ENCODE assay signal across 28 cellular contexts in genomic region chr4:4754641-4755040, GRCh38.
"Had no signal": no experiment of that assay in that cellular context is flagged by ENCODE, and none has a peak within 500 bp of the region (broad histone marks: within the 10 kb centered on the region; RNA-seq: fewer than 3 reads in every experiment).

No MANE protein-coding gene starts in this region.

- H3K36me3 ChIP-seq: colonic mucosa, gastroesophageal sphincter, ovary, sigmoid colon, vagina had no signal

- H3K4me1 Mint-ChIP-seq: activated B cell treated with CpG ODN at 0.5 μM for 24 hours; activated T-helper 17 cell treated with anti-CD3 and anti-CD28 coated beads, Interleukin-2, amount 50 U/mL, for 72 hours; stimulated activated effector memory CD8-positive, alpha-beta T cell treated with anti-CD3 and anti-CD28 coated beads, Interleukin-12 subunit alpha, Interleukin-12 subunit beta, amount 100 ng/mL, for 72 hours had no signal

- H3K4me3 ChIP-seq: body of pancreas, colonic mucosa, gastroesophageal sphincter, ovary, sigmoid colon, vagina had no signal

- H3K36me3 Mint-ChIP-seq: activated naive CD4-positive, alpha-beta T cell treated with anti-CD3 and anti-CD28 coated beads, Interleukin-2, amount 50 U/mL, for 72 hours; stimulated activated effector memory CD8-positive, alpha-beta T cell treated with anti-CD3 and anti-CD28 coated beads, Interleukin-12 subunit alpha, Interleukin-12 subunit beta, amount 100 ng/mL, for 72 hours; type B pancreatic cell had no signal

- H3K4me1 ChIP-seq: body of pancreas, colonic mucosa, gastroesophageal sphincter, sigmoid colon had no signal

- ATAC-seq: activated CD8-positive, alpha-beta T cell treated with anti-CD3 and anti-CD28 coated beads for 36 hours; activated naive CD4-positive, alpha-beta T cell treated with anti-CD3 and anti-CD28 coated beads, Interleukin-2, amount 50 U/mL, for 72 hours; activated T-cell treated with anti-CD3 and anti-CD28 coated beads, Interleukin-2, amount 50 U/mL, for 4 hours; activated T-helper 17 cell treated with anti-CD3 and anti-CD28 coated beads, Interleukin-2, amount 50 U/mL, for 72 hours; body of pancreas; gastroesophageal sphincter; left colon; stimulated activated effector memory CD8-positive, alpha-beta T cell treated with anti-CD3 and anti-CD28 coated beads, Interleukin-12 subunit alpha, Interleukin-12 subunit beta, amount 100 ng/mL, for 72 hours; T-helper 17 cell had no signal

- H3K9me3 ChIP-seq: body of pancreas, colonic mucosa, gastroesophageal sphincter, ovary, sigmoid colon, vagina had no signal

- H3K9me3 Mint-ChIP-seq: activated B cell treated with CpG ODN at 0.5 μM for 24 hours; activated CD8-positive, alpha-beta T cell treated with anti-CD3 and anti-CD28 coated beads for 36 hours; activated naive CD4-positive, alpha-beta T cell treated with anti-CD3 and anti-CD28 coated beads, Interleukin-2, amount 50 U/mL, for 72 hours; activated T-cell treated with anti-CD3 and anti-CD28 coated beads, Interleukin-2, amount 50 U/mL, for 4 hours; nephron; stimulated activated effector memory CD8-positive, alpha-beta T cell treated with anti-CD3 and anti-CD28 coated beads, Interleukin-12 subunit alpha, Interleukin-12 subunit beta, amount 100 ng/mL, for 72 hours; stimulated activated naive CD8-positive, alpha-beta T cell treated with anti-CD3 and anti-CD28 coated beads, Interleukin-15, Interleukin-2, amounts not matched to agents 100 ng/mL and 50 ng/mL, for 24 hours; type B pancreatic cell had no signal

- H3K27ac Mint-ChIP-seq: activated B cell treated with CpG ODN at 0.5 μM for 24 hours; activated CD8-positive, alpha-beta T cell treated with anti-CD3 and anti-CD28 coated beads for 36 hours; activated naive CD4-positive, alpha-beta T cell treated with anti-CD3 and anti-CD28 coated beads, Interleukin-2, amount 50 U/mL, for 72 hours; activated T-helper 17 cell treated with anti-CD3 and anti-CD28 coated beads, Interleukin-2, amount 50 U/mL, for 72 hours; progenitor cell of endocrine pancreas; stimulated activated effector memory CD8-positive, alpha-beta T cell treated with anti-CD3 and anti-CD28 coated beads, Interleukin-12 subunit alpha, Interleukin-12 subunit beta, amount 100 ng/mL, for 72 hours; stimulated activated naive CD8-positive, alpha-beta T cell treated with anti-CD3 and anti-CD28 coated beads, Interleukin-15, Interleukin-2, amounts not matched to agents 100 ng/mL and 50 ng/mL, for 24 hours; T-helper 17 cell had no signal

- H3K4me3 Mint-ChIP-seq: activated B cell treated with CpG ODN at 0.5 μM for 24 hours; activated CD8-positive, alpha-beta T cell treated with anti-CD3 and anti-CD28 coated beads for 36 hours; activated T-cell treated with anti-CD3 and anti-CD28 coated beads, Interleukin-2, amount 50 U/mL, for 4 hours; activated T-helper 17 cell treated with anti-CD3 and anti-CD28 coated beads, Interleukin-2, amount 50 U/mL, for 72 hours; stimulated activated effector memory CD8-positive, alpha-beta T cell treated with anti-CD3 and anti-CD28 coated beads, Interleukin-12 subunit alpha, Interleukin-12 subunit beta, amount 100 ng/mL, for 72 hours; stimulated activated naive CD8-positive, alpha-beta T cell treated with anti-CD3 and anti-CD28 coated beads, Interleukin-15, Interleukin-2, amounts not matched to agents 100 ng/mL and 50 ng/mL, for 24 hours; T-helper 17 cell; type B pancreatic cell had no signal

- H3K27ac ChIP-seq: body of pancreas, colonic mucosa, gastroesophageal sphincter, ovary, sigmoid colon, vagina had no signal

- DNase-seq: activated B cell treated with CpG ODN at 0.5 μM for 24 hours; activated CD4-positive, alpha-beta T cell treated with anti-CD3 and anti-CD28 coated beads, Interleukin-2, amount 50 U/mL, for 1 hour; activated CD8-positive, alpha-beta T cell treated with anti-CD3 and anti-CD28 coated beads for 36 hours; activated T-cell treated with anti-CD3 and anti-CD28 coated beads, Interleukin-2, amount 50 U/mL, for 4 hours; aorta; body of pancreas; cerebellar nuclear complex; colonic mucosa; effector memory CD4-positive, alpha-beta T cell; hippocampal formation; kidney; left colon; mammary epithelial cell; ovary; sigmoid colon; small intestine; stimulated activated CD4-positive, alpha-beta T cell treated with anti-CD3 and anti-CD28 coated beads, Interleukin-4, amount 100 ng/mL, for 24 hours; T-helper 17 cell; T1000 had no signal

- H3K27me3 ChIP-seq: body of pancreas, colonic mucosa, gastroesophageal sphincter, ovary, vagina had no signal
